ENCODE assay signal across 30 cellular contexts in the genomic region with DNA sequence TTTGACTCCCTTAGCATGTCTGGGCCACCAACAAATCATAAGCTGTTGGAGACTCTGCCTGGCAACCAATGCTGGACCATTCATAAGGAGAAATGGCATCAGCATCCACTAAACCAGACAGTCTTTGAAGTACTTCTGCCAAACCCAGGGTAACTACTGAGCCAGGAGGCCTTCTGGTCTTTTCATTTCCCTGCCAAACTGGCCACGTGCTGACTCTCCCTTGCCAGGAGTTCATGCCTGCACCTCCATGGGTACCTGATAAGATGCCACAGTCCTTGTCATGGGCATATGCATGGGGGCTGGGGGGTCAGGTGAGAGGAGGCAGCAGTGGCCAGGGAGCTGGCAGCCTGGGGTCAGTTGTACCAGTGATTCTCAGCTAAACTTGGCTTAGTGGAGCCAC. TPM values are rescaled to one million over a fixed set of nuclear protein-coding genes. Genes with fewer than 3 reads are reported as not detected.
DNase-seq lines count a peak whose midpoint lies in the region; ATAC-seq and TF ChIP-seq lines count a peak whose summit lies in the region.
"Had no signal": no experiment of that assay in that cellular context is flagged by ENCODE, and none has a peak within 500 bp of the region (broad histone marks: within the 10 kb centered on the region; RNA-seq: fewer than 3 reads in every experiment).

No MANE protein-coding gene starts in this region.

- no TSS peak for BruUV-seq in OCI-LY7 (replicated peaks; lab: Mats Ljungman, UMichigan)

- H3K4me1 ChIP-seq in GM23248 (ENCODE audit: insufficient read depth), result peaks cover 10% of the 10 kb centered on the region
- H3K4me1 ChIP-seq in RWPE2 (ENCODE audit: insufficient read depth, poor library complexity, severe bottlenecking), result peaks cover 10% of the 10 kb centered on the region
- H3K4me1 ChIP-seq in esophagus (ENCODE audit: control insufficient read depth in 2 of 2, insufficient read depth in 2 of 2, low read length in 1 of 2), result peaks cover 0 to 3% of the 10 kb centered on the region in 2 donors
- H3K4me1 ChIP-seq in right cardiac atrium (ENCODE audit: control insufficient read depth, insufficient read depth, low read length), result no peaks in the 10 kb centered on the region
- no peaks in the 10 kb centered on the region for H3K4me1 ChIP-seq in OCI-LY7 (ENCODE audit: insufficient read depth, low read length, poor library complexity, severe bottlenecking)
- H3K4me1 ChIP-seq: parathyroid adenoma, tibial nerve had no signal

- H3K4me3 ChIP-seq in GM23248, result no peak overlapping the region
- H3K4me3 ChIP-seq in RWPE2 (ENCODE audit: severe bottlenecking), result no peak overlapping the region
- no peak overlapping the region for H3K4me3 ChIP-seq in esophagus (ENCODE audit: low read depth in 1 of 2, low read length in 2 of 2)
- H3K4me3 ChIP-seq in right cardiac atrium (ENCODE audit: low read length), result no peak overlapping the region
- H3K4me3 ChIP-seq in OCI-LY7 (ENCODE audit: low read depth, low read length, poor library complexity, severe bottlenecking), result no peak overlapping the region
- H3K4me3 ChIP-seq: SK-N-MC, tibial nerve had no signal

- POLR2A ChIA-PET in OCI-LY7 (lab: Charles Lee), result interaction anchor here (0.7 kb wide), 1 partner anchor 1144 kb away, joined by 3 read pairs; no protein-coding TSS in a partner anchor

- intact Hi-C loops in right cardiac atrium (cut with DNase I), result no loop called here
- intact Hi-C loops in OCI-LY7 (cut with micrococcal nuclease; ENCODE audit: unreplicated experiment), result no loop called here

- H3F3A ChIP-seq in GM23248 (ENCODE audit: insufficient read depth), result no peaks in the 10 kb centered on the region

- in situ Hi-C loops in GM23248 (cut with MboI), result no loop called here

- no peaks in the 10 kb centered on the region for H3K79me2 ChIP-seq in GM23248 (ENCODE audit: insufficient read depth)
- no peaks in the 10 kb centered on the region for H3K79me2 ChIP-seq in OCI-LY7 (ENCODE audit: insufficient read depth, low read depth, low read length)
- H3K79me2 ChIP-seq: parathyroid adenoma had no signal

- H3K27ac ChIP-seq in GM23248, result no peak overlapping the region
- peak overlapping the region; percentile 58 for H3K27ac ChIP-seq in RWPE2 (ENCODE audit: poor library complexity, severe bottlenecking)
- peak overlapping the region; percentile 82 to 84 for H3K27ac ChIP-seq in esophagus (ENCODE audit: low read depth in 2 of 2, low read length in 1 of 2)
- no peak overlapping the region for H3K27ac ChIP-seq in right cardiac atrium (ENCODE audit: low read length)
- no peak overlapping the region for H3K27ac ChIP-seq in OCI-LY7 (ENCODE audit: low read depth, low read length, poor library complexity, severe bottlenecking)
- H3K27ac ChIP-seq: parathyroid adenoma, SK-N-MC, tibial nerve had no signal

- H3K4me2 ChIP-seq in GM23248 (ENCODE audit: unreplicated experiment) (peak overlapping the region; percentile 4), OCI-LY7 (ENCODE audit: low read length) (no peak overlapping the region)

- WGBS in GM23248 (ENCODE audit: low coverage in 1 of 2, low lambda C conversion rate in 2 of 2, missing lambda C conversion rate in 2 of 2), 2 experiments, result 44% methylated on average over 1 of the region's 1 CpG
- WGBS in esophagus, 2 donors, result 52 to 70% methylated on average over 1 of the region's 1 CpG
- WGBS in right cardiac atrium, result 50% methylated on average over 1 of the region's 1 CpG

- DNase-seq in GM23248 (no peak), RWPE2 (ENCODE audit: low spot score) (no peak), right cardiac atrium (no peak), OCI-LY7 (ENCODE audit: low spot score) (no peak), NCI-H2171 treated with DMSO at 0.1 percent for 48 hours (lab: John Stamatoyannopoulos, UW) (no peak), occipital lobe (lab: John Stamatoyannopoulos, UW) (no peak)
- DNase-seq in activated CD4-positive, CD25-positive, alpha-beta regulatory T cell (lab: John Stamatoyannopoulos, UW), result no peak
- DNase-seq: activated B cell treated with CpG ODN at 0.5 μM for 24 hours; activated effector memory CD4-positive, alpha-beta T cell treated with anti-CD3 and anti-CD28 coated beads, Interleukin-2, amount 50 U/mL, for 16 hours; activated T-cell treated with anti-CD3 and anti-CD28 coated beads, Interleukin-2, amount 50 U/mL, for 24 hours; cortex of kidney; effector memory CD4-positive, alpha-beta T cell; erythroblast; GDM1; head of caudate nucleus; NCI-H1417; NCI-H2029; NCI-H2227 treated with DMSO at 0.1 percent for 48 hours; NCI-H774; stimulated activated CD4-positive, alpha-beta T cell treated with anti-CD3 and anti-CD28 coated beads, Interleukin-12 subunit alpha, Interleukin-12 subunit beta, amount 100 ng/mL, for 4 hours; stimulated activated CD4-positive, alpha-beta T cell treated with anti-CD3 and anti-CD28 coated beads, Interleukin-4, amount 100 ng/mL, for 1 hour; T-helper 1 cell had no signal

- H3K27me3 ChIP-seq in GM23248 (replicated peaks; ENCODE audit: insufficient read depth), result no peaks in the 10 kb centered on the region
- H3K27me3 ChIP-seq in RWPE2 (ENCODE audit: insufficient read depth, poor library complexity, severe bottlenecking), result no peaks in the 10 kb centered on the region
- H3K27me3 ChIP-seq in esophagus (ENCODE audit: control insufficient read depth in 1 of 2, insufficient read depth in 2 of 2, low read length in 2 of 2), result no peaks in the 10 kb centered on the region
- H3K27me3 ChIP-seq in right cardiac atrium (ENCODE audit: control insufficient read depth, insufficient read depth), result no peaks in the 10 kb centered on the region
- H3K27me3 ChIP-seq: tibial nerve had no signal

- CTCF ChIA-PET in OCI-LY7 (lab: Charles Lee; ENCODE audit: unreplicated experiment), result interaction anchor here (0.6 kb wide), 1 partner anchor 980 kb away, joined by 3 read pairs; no protein-coding TSS in a partner anchor

- H3K36me3 ChIP-seq in GM23248 (ENCODE audit: low read depth) (no peaks in the 10 kb centered on the region), RWPE2 (ENCODE audit: low read depth) (no peaks in the 10 kb centered on the region), esophagus (ENCODE audit: control insufficient read depth in 2 of 2, insufficient read depth in 2 of 2, low read length in 1 of 2) (no peaks in the 10 kb centered on the region), OCI-LY7 (ENCODE audit: insufficient read depth, low read length) (no peaks in the 10 kb centered on the region)
- H3K36me3 ChIP-seq: tibial nerve had no signal

- no peak for ATAC-seq in RWPE2 (ENCODE audit: low read depth)
- ATAC-seq in right cardiac atrium, result peak; percentile 25 to 40

- no peaks in the 10 kb centered on the region for H3K9me2 ChIP-seq in GM23248 (ENCODE audit: insufficient read depth)
- H3K9me2 ChIP-seq in OCI-LY7 (ENCODE audit: insufficient read depth, low read length), result no peaks in the 10 kb centered on the region

- H3K9me3 ChIP-seq in GM23248 (ENCODE audit: low read depth) (no peaks in the 10 kb centered on the region), RWPE2 (ENCODE audit: severe bottlenecking) (no peaks in the 10 kb centered on the region), esophagus (ENCODE audit: control insufficient read depth in 2 of 2, insufficient read depth in 1 of 2, low read depth in 1 of 2, low read length in 1 of 2) (no peaks in the 10 kb centered on the region), right cardiac atrium (ENCODE audit: control insufficient read depth, low read length) (no peaks in the 10 kb centered on the region), OCI-LY7 (ENCODE audit: low read length) (no peaks in the 10 kb centered on the region)

- H3K9ac ChIP-seq in GM23248, result no peak overlapping the region
- H3K9ac ChIP-seq: parathyroid adenoma had no signal

- no peaks in the 10 kb centered on the region for H4K20me1 ChIP-seq in GM23248 (ENCODE audit: insufficient read depth)
- no peaks in the 10 kb centered on the region for H4K20me1 ChIP-seq in OCI-LY7 (ENCODE audit: insufficient read depth, low read length)

- TF ChIP-seq CTCF in RWPE2 (IDR thresholded peaks at IDR 0.05; ENCODE audit: poor library complexity, severe bottlenecking), result no peak
- no peak for TF ChIP-seq CTCF in OCI-LY7 (conservative IDR thresholded peaks at IDR 0.05; ENCODE audit: low read length)

- H2AFZ ChIP-seq in GM23248 (no peak overlapping the region), OCI-LY7 (ENCODE audit: low read length) (no peak overlapping the region)
- H2AFZ ChIP-seq: parathyroid adenoma had no signal

RNA-seq across cellular contexts. Expression of a gene that starts 34.2 kb away (rescaled TPM):
- not detected in 2 replicates for total RNA-seq in GM23248 (2014; rRNA removed; shearing (Covaris generic))
- polyA plus RNA-seq in GM23248 (2016; fragmentation: Nextera tagmentation; extraction: Ambion mirVana), result not detected in 2 replicates
- polyA plus RNA-seq in esophagus, result 100 to 1,000 TPM; 426 to 475 TPM
- total RNA-seq in right cardiac atrium, result not detected
- not detected for polyA plus RNA-seq in right cardiac atrium
- total RNA-seq in OCI-LY7 (2014; rRNA removed; shearing (Covaris generic)), result not detected in 2 replicates
- total RNA-seq in OCI-LY7 (2022), result not detected in 2 replicates
- not detected for total RNA-seq in occipital lobe
- total RNA-seq: activated B cell treated with CpG ODN at 0.5 μM for 24 hours, kidney epithelial cell, lung microvascular endothelial cell, RPMI7951 had no signal
- polyA plus RNA-seq: BJ had no signal

Comparison
In these comparisons a context has a peak if more than half of its experiments do, and no peak if none do; other contexts are left out.
1. H3K27ac ChIP-seq: peak in RWPE2 (single experiment) and esophagus (2 of 2); none in GM23248 (single experiment), right cardiac atrium (single experiment) and OCI-LY7 (single experiment).